ENCODE assay signal across 1 cellular context in the genomic region with DNA sequence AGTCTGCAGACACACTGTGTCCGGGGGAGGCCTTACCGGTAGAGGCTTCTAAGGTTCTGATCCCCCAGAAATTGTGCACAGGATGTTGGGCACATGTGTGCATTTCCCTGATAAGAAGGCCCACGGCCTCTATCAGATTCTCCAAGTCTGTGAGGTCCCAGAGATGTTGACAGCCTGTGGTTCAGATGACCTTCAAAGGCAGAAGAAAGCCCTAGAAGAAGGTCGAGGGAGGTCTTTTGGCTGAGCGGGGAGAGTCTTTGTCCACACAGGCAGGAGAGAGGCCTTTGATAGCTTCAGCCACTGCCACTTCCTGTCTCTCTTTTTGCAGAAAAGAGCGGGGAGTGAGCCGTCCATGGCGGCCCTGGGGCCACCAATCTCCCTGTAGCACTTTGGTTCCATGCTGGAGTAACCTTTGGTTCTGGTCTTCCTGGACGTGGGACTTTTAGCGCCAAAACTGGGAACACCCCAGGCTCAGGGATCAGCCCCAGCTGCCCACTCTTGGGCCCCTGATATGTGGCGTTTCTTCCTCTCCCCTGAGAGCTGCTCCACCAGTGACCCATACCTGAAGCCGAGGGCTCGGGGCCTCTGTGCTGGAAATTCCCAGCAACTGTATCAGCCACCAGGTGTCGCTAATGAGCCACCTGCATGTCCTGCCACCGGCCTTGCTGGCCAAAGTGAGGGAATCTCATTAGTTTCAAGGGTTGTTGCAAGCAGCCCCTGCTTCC.
A peak's percentile ranks its signal among the peaks of the same experiment; 100 is the strongest.
TF ChIP-seq lines count a peak whose summit lies in the region.

No MANE protein-coding gene starts in this region.

TF ChIP-seq in K562, 482 proteins besides CTCF, POLR2A, EP300 and RAD21 (continued from another document and continues in another):
- TF ChIP-seq, protein P1, sequence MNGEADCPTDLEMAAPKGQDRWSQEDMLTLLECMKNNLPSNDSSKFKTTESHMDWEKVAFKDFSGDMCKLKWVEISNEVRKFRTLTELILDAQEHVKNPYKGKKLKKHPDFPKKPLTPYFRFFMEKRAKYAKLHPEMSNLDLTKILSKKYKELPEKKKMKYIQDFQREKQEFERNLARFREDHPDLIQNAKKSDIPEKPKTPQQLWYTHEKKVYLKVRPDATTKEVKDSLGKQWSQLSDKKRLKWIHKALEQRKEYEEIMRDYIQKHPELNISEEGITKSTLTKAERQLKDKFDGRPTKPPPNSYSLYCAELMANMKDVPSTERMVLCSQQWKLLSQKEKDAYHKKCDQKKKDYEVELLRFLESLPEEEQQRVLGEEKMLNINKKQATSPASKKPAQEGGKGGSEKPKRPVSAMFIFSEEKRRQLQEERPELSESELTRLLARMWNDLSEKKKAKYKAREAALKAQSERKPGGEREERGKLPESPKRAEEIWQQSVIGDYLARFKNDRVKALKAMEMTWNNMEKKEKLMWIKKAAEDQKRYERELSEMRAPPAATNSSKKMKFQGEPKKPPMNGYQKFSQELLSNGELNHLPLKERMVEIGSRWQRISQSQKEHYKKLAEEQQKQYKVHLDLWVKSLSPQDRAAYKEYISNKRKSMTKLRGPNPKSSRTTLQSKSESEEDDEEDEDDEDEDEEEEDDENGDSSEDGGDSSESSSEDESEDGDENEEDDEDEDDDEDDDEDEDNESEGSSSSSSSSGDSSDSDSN (IDR thresholded peaks at IDR 0.05; ENCODE audit: borderline replicate concordance in 1 of 2, low read depth in 2 of 2, low read length in 2 of 2) = no peak
- TF ChIP-seq, protein P2, sequence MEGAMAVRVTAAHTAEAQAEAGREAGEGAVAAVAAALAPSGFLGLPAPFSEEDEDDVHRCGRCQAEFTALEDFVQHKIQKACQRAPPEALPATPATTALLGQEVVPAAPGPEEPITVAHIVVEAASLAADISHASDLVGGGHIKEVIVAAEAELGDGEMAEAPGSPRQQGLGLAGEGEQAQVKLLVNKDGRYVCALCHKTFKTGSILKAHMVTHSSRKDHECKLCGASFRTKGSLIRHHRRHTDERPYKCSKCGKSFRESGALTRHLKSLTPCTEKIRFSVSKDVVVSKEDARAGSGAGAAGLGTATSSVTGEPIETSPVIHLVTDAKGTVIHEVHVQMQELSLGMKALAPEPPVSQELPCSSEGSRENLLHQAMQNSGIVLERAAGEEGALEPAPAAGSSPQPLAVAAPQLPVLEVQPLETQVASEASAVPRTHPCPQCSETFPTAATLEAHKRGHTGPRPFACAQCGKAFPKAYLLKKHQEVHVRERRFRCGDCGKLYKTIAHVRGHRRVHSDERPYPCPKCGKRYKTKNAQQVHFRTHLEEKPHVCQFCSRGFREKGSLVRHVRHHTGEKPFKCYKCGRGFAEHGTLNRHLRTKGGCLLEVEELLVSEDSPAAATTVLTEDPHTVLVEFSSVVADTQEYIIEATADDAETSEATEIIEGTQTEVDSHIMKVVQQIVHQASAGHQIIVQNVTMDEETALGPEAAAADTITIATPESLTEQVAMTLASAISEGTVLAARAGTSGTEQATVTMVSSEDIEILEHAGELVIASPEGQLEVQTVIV (CRISPR knock-in tag; IDR thresholded peaks at IDR 0.05; ENCODE audit: borderline replicate concordance) = no peak
- no peak for TF ChIP-seq CREBBP (IDR thresholded peaks at IDR 0.05; ENCODE audit: low read depth, low read length)
- TF ChIP-seq CTBP1 (IDR thresholded peaks at IDR 0.05; ENCODE audit: borderline replicate concordance) = peak; percentile 97
- TF ChIP-seq SMARCB1 (IDR thresholded peaks at IDR 0.05; ENCODE audit: insufficient read length, low read depth) = no peak
- no peak for TF ChIP-seq TAF9B (IDR thresholded peaks at IDR 0.05; ENCODE audit: partially characterized antibody)
- no peak for TF ChIP-seq ZNF143 (CRISPR knock-in tag; IDR thresholded peaks at IDR 0.05)
- TF ChIP-seq KDM5B (IDR thresholded peaks at IDR 0.05; ENCODE audit: insufficient replicate concordance, low read depth, low read length) = no peak
- no peak for TF ChIP-seq ZNF316 (IDR thresholded peaks at IDR 0.05)
- TF ChIP-seq SREBF2 (CRISPR knock-in tag; IDR thresholded peaks at IDR 0.05) = no peak
- TF ChIP-seq ZNF444 (CRISPR knock-in tag; IDR thresholded peaks at IDR 0.05) = no peak; the same call in 1 of the 2 replicates
- TF ChIP-seq MAFF (IDR thresholded peaks at IDR 0.05; ENCODE audit: low read length) = no peak
- TF ChIP-seq NFYB (IDR thresholded peaks at IDR 0.05; ENCODE audit: extremely low read depth, insufficient read length) = no peak
- TF ChIP-seq HNRNPH1 (optimal IDR thresholded peaks at IDR 0.05; ENCODE audit: low read depth, low read length) = no peak
- 0 out of 2 replicates have a peak, but pooled peaks have one; percentile 56 for TF ChIP-seq CAMTA2 (CRISPR knock-in tag; conservative IDR thresholded peaks at IDR 0.05)
- TF ChIP-seq ZBTB1 (CRISPR knock-in tag; IDR thresholded peaks at IDR 0.05; ENCODE audit: borderline replicate concordance, low read depth) = no peak
- TF ChIP-seq ERF (CRISPR knock-in tag; IDR thresholded peaks at IDR 0.05) = peak; percentile 13; the same call in 1 of the 2 replicates
- no peak for TF ChIP-seq TAF1 (IDR thresholded peaks at IDR 0.05; ENCODE audit: control insufficient read depth, extremely low read depth, insufficient read depth, low read length, severe bottlenecking)
- TF ChIP-seq NRF1 (conservative IDR thresholded peaks at IDR 0.05 in 1 of 2, IDR thresholded peaks at IDR 0.05 in 1 of 2) = peak in 1 of 2 experiments; percentile 44; a peak in 2 of 4 replicates
- peak; percentile 69; the same call in 1 of the 2 replicates for TF ChIP-seq TCF7 (IDR thresholded peaks at IDR 0.05; ENCODE audit: borderline replicate concordance)
- no peak for TF ChIP-seq NFE2L1 (tag; IDR thresholded peaks at IDR 0.05; ENCODE audit: borderline replicate concordance, low read depth)
- TF ChIP-seq TCF7L2 (IDR thresholded peaks at IDR 0.05; ENCODE audit: low read depth, low read length) = no peak
- TF ChIP-seq HLTF (IDR thresholded peaks at IDR 0.05) = no peak
- no peak for TF ChIP-seq ZNF586 (CRISPR knock-in tag; conservative IDR thresholded peaks at IDR 0.05)
- TF ChIP-seq ZC3H11A (IDR thresholded peaks at IDR 0.05; ENCODE audit: low read depth, low read length) = no peak
- TF ChIP-seq ZNF133 (CRISPR knock-in tag; IDR thresholded peaks at IDR 0.05) = no peak
- peak; percentile 95 for TF ChIP-seq CBFA2T3 (IDR thresholded peaks at IDR 0.05)
- TF ChIP-seq NCOR1 (IDR thresholded peaks at IDR 0.05) = peak; percentile 91
- TF ChIP-seq SMAD1 (IDR thresholded peaks at IDR 0.05; ENCODE audit: low read depth, low read length, partially characterized antibody) = peak; percentile 70
- TF ChIP-seq HNRNPK (IDR thresholded peaks at IDR 0.05; ENCODE audit: low read depth, low read length, poor library complexity, severe bottlenecking) = no peak
- peak; percentile 41; the same call in 1 of the 2 replicates for TF ChIP-seq THRB (CRISPR knock-in tag; conservative IDR thresholded peaks at IDR 0.05)
- peak; percentile 80 for TF ChIP-seq DMBX1 (CRISPR knock-in tag; IDR thresholded peaks at IDR 0.05; ENCODE audit: borderline replicate concordance)
- no peak for TF ChIP-seq TEAD2 (tag; IDR thresholded peaks at IDR 0.05)
- no peak for TF ChIP-seq ZSCAN29 (IDR thresholded peaks at IDR 0.05)
- TF ChIP-seq HDAC3 (IDR thresholded peaks at IDR 0.05; ENCODE audit: borderline replicate concordance, partially characterized antibody) = no peak
- TF ChIP-seq ZC3H8 (IDR thresholded peaks at IDR 0.05) = no peak
- peak; percentile 92 for TF ChIP-seq SOX6 (IDR thresholded peaks at IDR 0.05)
- no peak for TF ChIP-seq CHD4 (IDR thresholded peaks at IDR 0.05; ENCODE audit: insufficient read depth, insufficient replicate concordance, low read depth, low read length, poor library complexity, severe bottlenecking)
- TF ChIP-seq TFAM (CRISPR knock-in tag; conservative IDR thresholded peaks at IDR 0.05) = no peak
- TF ChIP-seq EWSR1 (IDR thresholded peaks at IDR 0.05; ENCODE audit: borderline replicate concordance, low read depth, partially characterized antibody) = no peak
- no peak for TF ChIP-seq ZNF280B (CRISPR knock-in tag; IDR thresholded peaks at IDR 0.05)
- TF ChIP-seq ZNF347 (CRISPR knock-in tag; IDR thresholded peaks at IDR 0.05; ENCODE audit: low read depth) = no peak
- TF ChIP-seq OTX1 (CRISPR knock-in tag; IDR thresholded peaks at IDR 0.05) = 0 out of 2 replicates have a peak, but pooled peaks have one; percentile 19
- no peak for TF ChIP-seq YBX1 (IDR thresholded peaks at IDR 0.05)
- TF ChIP-seq, protein P3, sequence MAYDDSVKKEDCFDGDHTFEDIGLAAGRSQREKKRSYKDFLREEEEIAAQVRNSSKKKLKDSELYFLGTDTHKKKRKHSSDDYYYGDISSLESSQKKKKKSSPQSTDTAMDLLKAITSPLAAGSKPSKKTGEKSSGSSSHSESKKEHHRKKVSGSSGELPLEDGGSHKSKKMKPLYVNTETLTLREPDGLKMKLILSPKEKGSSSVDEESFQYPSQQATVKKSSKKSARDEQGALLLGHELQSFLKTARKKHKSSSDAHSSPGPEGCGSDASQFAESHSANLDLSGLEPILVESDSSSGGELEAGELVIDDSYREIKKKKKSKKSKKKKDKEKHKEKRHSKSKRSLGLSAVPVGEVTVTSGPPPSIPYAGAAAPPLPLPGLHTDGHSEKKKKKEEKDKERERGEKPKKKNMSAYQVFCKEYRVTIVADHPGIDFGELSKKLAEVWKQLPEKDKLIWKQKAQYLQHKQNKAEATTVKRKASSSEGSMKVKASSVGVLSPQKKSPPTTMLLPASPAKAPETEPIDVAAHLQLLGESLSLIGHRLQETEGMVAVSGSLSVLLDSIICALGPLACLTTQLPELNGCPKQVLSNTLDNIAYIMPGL (CRISPR knock-in tag; IDR thresholded peaks at IDR 0.05) = no peak
- TF ChIP-seq ZNF57 (CRISPR knock-in tag; IDR thresholded peaks at IDR 0.05) = no peak
- TF ChIP-seq SREBF1 (IDR thresholded peaks at IDR 0.05; ENCODE audit: borderline replicate concordance, low read depth, low read length) = no peak
- no peak for TF ChIP-seq C11orf30 (IDR thresholded peaks at IDR 0.05; ENCODE audit: low read depth)
- TF ChIP-seq LARP7 (IDR thresholded peaks at IDR 0.05) = no peak
- TF ChIP-seq ZNF384 (IDR thresholded peaks at IDR 0.05; ENCODE audit: low read depth, low read length) = no peak
- TF ChIP-seq, protein P4, sequence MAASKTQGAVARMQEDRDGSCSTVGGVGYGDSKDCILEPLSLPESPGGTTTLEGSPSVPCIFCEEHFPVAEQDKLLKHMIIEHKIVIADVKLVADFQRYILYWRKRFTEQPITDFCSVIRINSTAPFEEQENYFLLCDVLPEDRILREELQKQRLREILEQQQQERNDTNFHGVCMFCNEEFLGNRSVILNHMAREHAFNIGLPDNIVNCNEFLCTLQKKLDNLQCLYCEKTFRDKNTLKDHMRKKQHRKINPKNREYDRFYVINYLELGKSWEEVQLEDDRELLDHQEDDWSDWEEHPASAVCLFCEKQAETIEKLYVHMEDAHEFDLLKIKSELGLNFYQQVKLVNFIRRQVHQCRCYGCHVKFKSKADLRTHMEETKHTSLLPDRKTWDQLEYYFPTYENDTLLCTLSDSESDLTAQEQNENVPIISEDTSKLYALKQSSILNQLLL (CRISPR knock-in tag; IDR thresholded peaks at IDR 0.05; ENCODE audit: borderline replicate concordance) = no peak
- TF ChIP-seq, protein P5, sequence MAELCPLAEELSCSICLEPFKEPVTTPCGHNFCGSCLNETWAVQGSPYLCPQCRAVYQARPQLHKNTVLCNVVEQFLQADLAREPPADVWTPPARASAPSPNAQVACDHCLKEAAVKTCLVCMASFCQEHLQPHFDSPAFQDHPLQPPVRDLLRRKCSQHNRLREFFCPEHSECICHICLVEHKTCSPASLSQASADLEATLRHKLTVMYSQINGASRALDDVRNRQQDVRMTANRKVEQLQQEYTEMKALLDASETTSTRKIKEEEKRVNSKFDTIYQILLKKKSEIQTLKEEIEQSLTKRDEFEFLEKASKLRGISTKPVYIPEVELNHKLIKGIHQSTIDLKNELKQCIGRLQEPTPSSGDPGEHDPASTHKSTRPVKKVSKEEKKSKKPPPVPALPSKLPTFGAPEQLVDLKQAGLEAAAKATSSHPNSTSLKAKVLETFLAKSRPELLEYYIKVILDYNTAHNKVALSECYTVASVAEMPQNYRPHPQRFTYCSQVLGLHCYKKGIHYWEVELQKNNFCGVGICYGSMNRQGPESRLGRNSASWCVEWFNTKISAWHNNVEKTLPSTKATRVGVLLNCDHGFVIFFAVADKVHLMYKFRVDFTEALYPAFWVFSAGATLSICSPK (IDR thresholded peaks at IDR 0.05; ENCODE audit: borderline replicate concordance) = no peak
- no peak for TF ChIP-seq ELK1 (CRISPR knock-in tag; IDR thresholded peaks at IDR 0.05)
